ENCODE assay signal across 37 cellular contexts in the genomic region with DNA sequence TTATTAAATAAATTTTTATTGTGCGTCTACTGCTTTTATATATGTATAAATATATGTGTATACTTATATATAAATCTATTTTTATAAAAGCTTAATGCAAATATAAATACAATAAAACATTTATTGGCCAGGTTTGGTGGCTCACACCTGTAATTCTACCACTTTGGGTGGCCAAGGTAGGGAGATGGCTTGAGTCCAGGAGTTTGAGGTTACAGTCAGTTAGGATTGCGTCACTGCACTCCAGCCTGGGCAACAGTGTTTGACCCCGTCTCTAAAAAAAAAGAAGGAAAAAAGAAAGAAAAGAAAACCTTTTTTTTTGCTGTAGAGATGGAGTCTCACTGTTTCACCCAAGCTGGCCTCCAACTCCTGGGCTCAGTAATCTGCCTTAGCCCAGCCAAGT. TPM values are rescaled to one million over a fixed set of nuclear protein-coding genes. Genes with fewer than 3 reads are reported as not detected.
"Had no signal": no experiment of that assay in that cellular context is flagged by ENCODE, and none has a peak within 500 bp of the region (broad histone marks: within the 10 kb centered on the region; RNA-seq: fewer than 3 reads in every experiment).

No MANE protein-coding gene starts in this region.

- ATAC-seq: body of pancreas; gastrocnemius medialis; left ventricle myocardium superior; naive thymus-derived CD4-positive, alpha-beta T cell; pancreas; psoas muscle; stimulated activated memory B cell treated with anti-CD40 and anti-IgM and Interleukin-4, amounts not matched to agents 10 μg/mL and 1 μg/mL and 100 μg/mL, for 72 hours; stimulated activated naive CD8-positive, alpha-beta T cell treated with anti-CD3 and anti-CD28 coated beads, Interleukin-15, amount 100 ng/mL, for 72 hours had no signal

- H3K27me3 ChIP-seq: adrenal gland, body of pancreas, cardiac muscle cell, dorsolateral prefrontal cortex, gastrocnemius medialis, pancreas, vagina had no signal

- H3K4me1 Mint-ChIP-seq: activated CD4-positive, alpha-beta T cell treated with anti-CD3 and anti-CD28 coated beads, Interleukin-2, amount 10 ng/mL, durations not matched to agents 24 days and 14 days; activated naive CD8-positive, alpha-beta T cell treated with anti-CD3 and anti-CD28 coated beads for 36 hours; mesothelial cell of epicardium; stimulated activated memory B cell treated with anti-CD40 and anti-IgM and Interleukin-4, amounts not matched to agents 10 μg/mL and 1 μg/mL and 100 μg/mL, for 72 hours; stimulated activated naive CD8-positive, alpha-beta T cell treated with anti-CD3 and anti-CD28 coated beads, Interleukin-15, amount 100 ng/mL, for 72 hours had no signal

- H3K4me3 Mint-ChIP-seq: activated CD4-positive, alpha-beta memory T cell treated with anti-CD3 and anti-CD28 coated beads for 36 hours; activated CD4-positive, alpha-beta T cell treated with anti-CD3 and anti-CD28 coated beads, Interleukin-2, amount 10 ng/mL, durations not matched to agents 24 days and 14 days; activated naive CD4-positive, alpha-beta T cell treated with anti-CD3 and anti-CD28 coated beads for 36 hours; activated naive CD8-positive, alpha-beta T cell treated with anti-CD3 and anti-CD28 coated beads for 36 hours; activated T-helper 1 cell treated with anti-CD3 and anti-CD28 coated beads, Interleukin-12 subunit alpha, Interleukin-12 subunit beta, Interleukin-2, Interleukin-4 antibody, amounts not matched to agents 30 ng/mL and 10 ng/mL and 1 ng/mL, durations not matched to agents 14 hours and 24 hours and 36 hours; mesothelial cell of epicardium; naive thymus-derived CD4-positive, alpha-beta T cell; stimulated activated memory B cell treated with anti-CD40 and anti-IgM and Interleukin-4, amounts not matched to agents 10 μg/mL and 1 μg/mL and 100 μg/mL, for 72 hours; stimulated activated naive CD8-positive, alpha-beta T cell treated with anti-CD3 and anti-CD28 coated beads, Interleukin-15, amount 100 ng/mL, for 72 hours; type B pancreatic cell had no signal

- DNase-seq: activated CD4-positive, alpha-beta memory T cell treated with anti-CD3 and anti-CD28 coated beads for 36 hours; activated CD4-positive, alpha-beta T cell treated with anti-CD3 and anti-CD28 coated beads, Interleukin-2, amount 10 ng/mL, durations not matched to agents 24 days and 14 days; activated CD4-positive, CD25-positive, alpha-beta regulatory T cell treated with anti-CD3 and anti-CD28 coated beads, Interleukin-2, amount 50 U/mL, for 72 hours; activated CD8-positive, alpha-beta memory T cell treated with anti-CD3 and anti-CD28 coated beads, Interleukin-2, amount 50 U/mL, for 4 hours; activated effector memory CD4-positive, alpha-beta T cell treated with anti-CD3 and anti-CD28 coated beads, Interleukin-2, amount 50 U/mL, for 16 hours; activated naive CD4-positive, alpha-beta T cell treated with anti-CD3 and anti-CD28 coated beads for 36 hours; activated naive CD8-positive, alpha-beta T cell treated with anti-CD3 and anti-CD28 coated beads for 36 hours; activated T-cell treated with anti-CD3 and anti-CD28 coated beads, Interleukin-2, amount 50 U/mL, for 1 hour; adrenal gland; aorta; body of pancreas; cerebellar nuclear complex; dorsolateral prefrontal cortex; effector memory CD4-positive, alpha-beta T cell; erythroblast; gastrocnemius medialis; glutamatergic neuron; left ventricle myocardium superior; naive thymus-derived CD4-positive, alpha-beta T cell; nucleus accumbens; pancreas; psoas muscle; stimulated activated CD4-positive, alpha-beta T cell treated with anti-CD3 and anti-CD28 coated beads, Interleukin-1b, Interleukin-23, amount 100 ng/mL, for 48 hours; stimulated activated CD4-positive, alpha-beta T cell treated with anti-CD3 and anti-CD28 coated beads, Interleukin-4, amount 100 ng/mL, for 4 hours; stimulated activated CD8-positive, alpha-beta memory T cell treated with anti-CD3 and anti-CD28 coated beads, Interleukin-4, amount 100 ng/mL, for 48 hours; stimulated activated naive CD8-positive, alpha-beta T cell treated with anti-CD3 and anti-CD28 coated beads, Interleukin-15, amount 100 ng/mL, for 72 hours; substantia nigra; T-helper 9 cell had no signal

- H3K4me1 ChIP-seq: adrenal gland, body of pancreas, gastrocnemius medialis, psoas muscle, vagina had no signal

- H3K27me3 Mint-ChIP-seq: activated CD4-positive, alpha-beta memory T cell treated with anti-CD3 and anti-CD28 coated beads for 36 hours; activated CD4-positive, alpha-beta T cell treated with anti-CD3 and anti-CD28 coated beads, Interleukin-2, amount 10 ng/mL, durations not matched to agents 24 days and 14 days; activated naive CD8-positive, alpha-beta T cell treated with anti-CD3 and anti-CD28 coated beads for 36 hours; naive thymus-derived CD4-positive, alpha-beta T cell; stimulated activated memory B cell treated with anti-CD40 and anti-IgM and Interleukin-4, amounts not matched to agents 10 μg/mL and 1 μg/mL and 100 μg/mL, for 72 hours; stimulated activated naive CD8-positive, alpha-beta T cell treated with anti-CD3 and anti-CD28 coated beads, Interleukin-15, amount 100 ng/mL, for 72 hours; type B pancreatic cell had no signal

- H3K9me3 Mint-ChIP-seq: activated CD4-positive, alpha-beta memory T cell treated with anti-CD3 and anti-CD28 coated beads for 36 hours; activated CD4-positive, alpha-beta T cell treated with anti-CD3 and anti-CD28 coated beads, Interleukin-2, amount 10 ng/mL, durations not matched to agents 24 days and 14 days; activated naive CD4-positive, alpha-beta T cell treated with anti-CD3 and anti-CD28 coated beads for 36 hours; activated naive CD8-positive, alpha-beta T cell treated with anti-CD3 and anti-CD28 coated beads for 36 hours; activated T-helper 1 cell treated with anti-CD3 and anti-CD28 coated beads, Interleukin-12 subunit alpha, Interleukin-12 subunit beta, Interleukin-2, Interleukin-4 antibody, amounts not matched to agents 30 ng/mL and 10 ng/mL and 1 ng/mL, durations not matched to agents 14 hours and 24 hours and 36 hours; mesothelial cell of epicardium; naive thymus-derived CD4-positive, alpha-beta T cell; stimulated activated memory B cell treated with anti-CD40 and anti-IgM and Interleukin-4, amounts not matched to agents 10 μg/mL and 1 μg/mL and 100 μg/mL, for 72 hours; stimulated activated naive CD8-positive, alpha-beta T cell treated with anti-CD3 and anti-CD28 coated beads, Interleukin-15, amount 100 ng/mL, for 72 hours; type B pancreatic cell had no signal

- H3K4me3 ChIP-seq: adrenal gland, body of pancreas, cardiac muscle cell, coronary artery, dorsolateral prefrontal cortex, gastrocnemius medialis, pancreas, psoas muscle, smooth muscle cell, vagina had no signal

- H3K27ac ChIP-seq: adrenal gland, body of pancreas, cardiac muscle cell, coronary artery, dorsolateral prefrontal cortex, gastrocnemius medialis, pancreas, psoas muscle, vagina had no signal

- H3K9me3 ChIP-seq: adrenal gland, body of pancreas, gastrocnemius medialis, pancreas, psoas muscle, vagina had no signal

- H3K27ac Mint-ChIP-seq: activated CD4-positive, alpha-beta memory T cell treated with anti-CD3 and anti-CD28 coated beads for 36 hours; activated CD4-positive, alpha-beta T cell treated with anti-CD3 and anti-CD28 coated beads, Interleukin-2, amount 10 ng/mL, durations not matched to agents 24 days and 14 days; activated naive CD4-positive, alpha-beta T cell treated with anti-CD3 and anti-CD28 coated beads for 36 hours; activated naive CD8-positive, alpha-beta T cell treated with anti-CD3 and anti-CD28 coated beads for 36 hours; activated T-helper 1 cell treated with anti-CD3 and anti-CD28 coated beads, Interleukin-12 subunit alpha, Interleukin-12 subunit beta, Interleukin-2, Interleukin-4 antibody, amounts not matched to agents 30 ng/mL and 10 ng/mL and 1 ng/mL, durations not matched to agents 14 hours and 24 hours and 36 hours; mesothelial cell of epicardium; naive thymus-derived CD4-positive, alpha-beta T cell; stimulated activated memory B cell treated with anti-CD40 and anti-IgM and Interleukin-4, amounts not matched to agents 10 μg/mL and 1 μg/mL and 100 μg/mL, for 72 hours; stimulated activated naive CD8-positive, alpha-beta T cell treated with anti-CD3 and anti-CD28 coated beads, Interleukin-15, amount 100 ng/mL, for 72 hours; type B pancreatic cell had no signal

- H3K36me3 ChIP-seq: pancreas had no signal

- H3K4me2 ChIP-seq: smooth muscle cell had no signal

- FAIRE-seq: islet of Langerhans, pancreas had no signal

RNA-seq across cellular contexts. Expression of a gene that starts 45.4 kb away (rescaled TPM):
- total RNA-seq: gastrocnemius medialis, vagina had no signal
